In the genomic region with DNA sequence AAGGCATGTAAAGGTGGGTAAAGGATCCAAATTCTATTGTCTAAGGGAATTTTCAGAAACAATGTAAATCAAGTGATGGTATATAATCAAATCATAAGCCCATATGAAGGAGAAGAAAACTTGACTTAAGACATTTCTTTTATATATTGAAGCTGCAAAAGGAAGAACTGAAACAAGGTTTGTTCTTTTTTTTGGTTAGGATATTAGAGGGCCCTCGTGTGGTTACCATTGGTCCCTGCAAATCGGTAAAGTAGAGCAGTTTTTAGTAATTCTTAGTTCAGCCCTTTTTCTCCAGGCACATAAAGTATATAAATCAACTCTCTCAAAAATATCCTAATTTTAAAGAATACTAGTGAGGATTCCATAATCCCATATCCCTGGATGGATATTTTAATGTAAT, we compare ENCODE assay signal across 7 cellular contexts.
A peak's percentile ranks its signal among the peaks of the same experiment; 100 is the strongest.
DNase-seq lines count a peak whose midpoint lies in the region; ATAC-seq, FAIRE-seq and TF ChIP-seq lines count a peak whose summit lies in the region.

No MANE protein-coding gene starts in this region.

- TF ChIP-seq CTCF in GM12874 (IDR thresholded peaks at IDR 0.05; ENCODE audit: insufficient read depth, low read depth, low read length): peak; percentile 45; the same call in 1 of the 2 replicates
- peak; percentile 68 for TF ChIP-seq CTCF in KMS-11 (conservative IDR thresholded peaks at IDR 0.05; ENCODE audit: low read depth, low read length)
- TF ChIP-seq CTCF in HepG2 (CRISPR knock-in tag; IDR thresholded peaks at IDR 0.05): peak; percentile 49

- intact Hi-C loops in HepG2 (cut with micrococcal nuclease; ENCODE audit: unreplicated experiment): loop anchor here (1.0 to 2.0 kb wide), 3 partner anchors 106 to 199 kb away; partner anchors contain the start of gene STK17B

- TF ChIP-seq POLR2A in HepG2 (IDR thresholded peaks at IDR 0.05; ENCODE audit: insufficient read depth in 1 of 2, low read depth in 2 of 2, low read length in 2 of 2): no peak

- H3K9ac ChIP-seq in KMS-11 (no peak overlapping the region), HepG2 (ENCODE audit: insufficient read depth, low read depth, low read length) (no peak overlapping the region)

- peaks cover 49% of the 10 kb centered on the region for H3K4me1 Mint-ChIP-seq in activated naive CD8-positive, alpha-beta T cell (ENCODE audit: low read depth)

- H3K79me2 ChIP-seq in KMS-11 (ENCODE audit: insufficient read depth, low read depth) (no peaks in the 10 kb centered on the region), HepG2 (ENCODE audit: insufficient read depth, low read length) (no peaks in the 10 kb centered on the region)

- DNase-seq in HepG2 (ENCODE audit: low spot score) (no peak), frontal cortex (ENCODE audit: low spot score in 2 of 2) (no peak)
- no peak for DNase-seq in activated CD4-positive, CD25-positive, alpha-beta regulatory T cell treated with anti-CD3 and anti-CD28 coated beads, Interleukin-2, amount 50 U/mL, for 72 hours

- no peak overlapping the region for H3K4me3 ChIP-seq in KMS-11 (IDR thresholded peaks at IDR 0.05; ENCODE audit: insufficient read depth, low read depth, low read length)
- H3K4me3 ChIP-seq in HepG2 (replicated peaks in 1 of 3; ENCODE audit: insufficient read depth in 1 of 3, low read depth in 2 of 3, low read length in 3 of 3): no peak overlapping the region

- no peak overlapping the region for H2AFZ ChIP-seq in KMS-11 (ENCODE audit: low read depth)
- no peak overlapping the region for H2AFZ ChIP-seq in HepG2 (ENCODE audit: low read length)

- H3K9me3 ChIP-seq in HepG2 (ENCODE audit: low read length): no peaks in the 10 kb centered on the region

- no peaks in the 10 kb centered on the region for H3K36me3 Mint-ChIP-seq in activated naive CD8-positive, alpha-beta T cell

- H3K27me3 Mint-ChIP-seq in activated naive CD8-positive, alpha-beta T cell: no peaks in the 10 kb centered on the region

- POLR2A ChIA-PET in HepG2 (lab: Yijun Ruan, JAX): no interaction called here

- peak overlapping the region; percentile 97 for H3K27ac Mint-ChIP-seq in activated naive CD8-positive, alpha-beta T cell

- FAIRE-seq in HepG2 (lab: Jason Lieb, UNC) (no peak), frontal cortex (lab: Jason Lieb, UNC) (no peak)

- BruUV-seq in HepG2 (replicated peaks; lab: Mats Ljungman, UMichigan): no TSS peak

- WGBS in HepG2 (ENCODE audit: low lambda C conversion rate): 3% methylated on average over 2 of the region's 2 CpGs

- CTCF ChIA-PET in HepG2 (lab: Yijun Ruan, JAX; ENCODE audit: low intra/inter-chr PET ratio, low total read pairs): interaction anchor here (0.6 to 3.1 kb wide), 3 partner anchors 60 to 199 kb away, joined by 4 to 33 read pairs (median 6); no protein-coding TSS in a partner anchor

- no peaks in the 10 kb centered on the region for H3K9me3 Mint-ChIP-seq in activated naive CD8-positive, alpha-beta T cell (ENCODE audit: low read depth)

- peaks cover 53% of the 10 kb centered on the region for H3K4me1 ChIP-seq in KMS-11 (ENCODE audit: low read depth, poor library complexity, severe bottlenecking)
- peaks cover 11% of the 10 kb centered on the region for H3K4me1 ChIP-seq in HepG2 (ENCODE audit: insufficient read depth, low read length)

- H3K27me3 ChIP-seq in KMS-11 (ENCODE audit: insufficient read depth, low read depth) (no peaks in the 10 kb centered on the region), HepG2 (ENCODE audit: control insufficient read depth in 1 of 2, insufficient read depth in 2 of 2, low read length in 2 of 2) (no peaks in the 10 kb centered on the region)

- H3K27ac ChIP-seq in KMS-11 (no peak overlapping the region), HepG2 (ENCODE audit: extremely low read length, insufficient read depth, low read length) (no peak overlapping the region)

- TF ChIP-seq RAD21 in HepG2 (CRISPR knock-in tag; IDR thresholded peaks at IDR 0.05): peak; percentile 36; the same call in 1 of the 2 replicates

- H4K20me1 ChIP-seq in KMS-11 (ENCODE audit: insufficient read depth) (no peaks in the 10 kb centered on the region), HepG2 (ENCODE audit: insufficient read depth, low read length) (no peaks in the 10 kb centered on the region)

- TF ChIP-seq EP300 in HepG2 (IDR thresholded peaks at IDR 0.05; ENCODE audit: low read depth in 2 of 2, low read length in 2 of 2) (no peak), HepG2 (CRISPR knock-in tag; IDR thresholded peaks at IDR 0.05; ENCODE audit: borderline replicate concordance) (no peak)

- H3K4me3 Mint-ChIP-seq in activated naive CD8-positive, alpha-beta T cell: peak overlapping the region; percentile 38

- peak; percentile 41; the same call in 1 of the 3 replicates for ATAC-seq in HepG2
- no peak for ATAC-seq in GM18907 (IDR thresholded peaks at IDR 0.05; ENCODE audit: unreplicated experiment)

- H3K36me3 ChIP-seq in KMS-11 (ENCODE audit: insufficient read depth) (no peaks in the 10 kb centered on the region), HepG2 (replicated peaks in 1 of 2; ENCODE audit: control insufficient read depth in 1 of 2, insufficient read depth in 2 of 2, low read length in 2 of 2) (no peaks in the 10 kb centered on the region)

- H3K4me2 ChIP-seq in KMS-11 (peak overlapping the region; percentile 75), HepG2 (ENCODE audit: low read depth, low read length) (no peak overlapping the region)

- in situ Hi-C loops in HepG2 (cut with HindIII; ENCODE audit: extremely low pct_ligation_motif_present, low pct_unique_long_range_greater_than_20kb): loop anchor here (5.0 kb wide), 1 partner anchor 145 kb away; no protein-coding TSS in a partner anchor

TF ChIP-seq in HepG2, 621 proteins besides CTCF, POLR2A, EP300 and RAD21:
- peak; percentile 66 for TF ChIP-seq SMC3 (IDR thresholded peaks at IDR 0.05; ENCODE audit: low read length)
- peak; percentile 52 for TF ChIP-seq STAG1 (CRISPR knock-in tag; IDR thresholded peaks at IDR 0.05)
- TF ChIP-seq ETS1 (CRISPR knock-in tag; IDR thresholded peaks at IDR 0.05): no peak
- no peak for TF ChIP-seq ZC3H4 (CRISPR knock-in tag; IDR thresholded peaks at IDR 0.05; ENCODE audit: borderline replicate concordance)
